Comparison of ENCODE assay signal across 2 cellular contexts in the genomic region with DNA sequence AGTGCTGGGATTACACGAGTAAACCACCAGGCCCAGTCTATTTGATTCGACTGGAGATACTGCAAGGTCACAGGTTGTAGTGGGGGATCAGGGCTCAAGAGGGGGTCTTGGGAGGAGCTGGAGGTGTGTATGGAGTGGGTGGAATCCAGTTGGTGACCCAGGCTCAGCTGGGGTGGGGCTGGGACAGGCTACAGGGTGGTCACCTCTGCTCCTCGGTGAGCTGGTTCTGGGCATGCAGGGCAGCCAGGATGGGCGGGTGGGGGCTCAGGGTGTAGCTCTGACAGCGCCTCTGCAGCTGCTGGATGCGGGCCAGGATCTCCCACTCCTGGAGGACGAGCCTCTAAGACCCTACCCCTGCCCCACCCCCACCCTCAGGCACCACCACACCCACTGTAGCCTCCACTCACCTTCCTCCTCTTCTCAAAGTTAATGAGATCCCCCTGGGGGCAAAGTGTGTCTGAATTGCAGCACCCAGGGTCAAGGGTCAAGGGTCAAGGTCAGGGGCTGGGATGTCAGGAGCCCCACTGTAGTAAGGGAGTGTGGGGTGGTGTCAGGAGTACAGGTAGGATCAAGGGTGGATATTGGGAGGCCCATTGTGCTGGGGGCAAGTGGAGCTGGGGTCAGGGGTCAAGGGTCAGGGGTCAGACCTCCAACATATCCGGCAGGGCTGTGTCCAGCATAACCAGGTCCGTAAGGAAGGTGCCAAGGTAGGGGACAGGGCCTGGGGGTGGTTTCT.
TF ChIP-seq lines count a peak whose summit lies in the region.

No MANE protein-coding gene starts in this region.

TF ChIP-seq in SK-N-SH treated with all-trans-retinoic acid at 6 μM for 48 hours, 23 proteins besides CTCF, POLR2A, EP300 and RAD21 (continued from another document):
- TF ChIP-seq, protein P1, sequence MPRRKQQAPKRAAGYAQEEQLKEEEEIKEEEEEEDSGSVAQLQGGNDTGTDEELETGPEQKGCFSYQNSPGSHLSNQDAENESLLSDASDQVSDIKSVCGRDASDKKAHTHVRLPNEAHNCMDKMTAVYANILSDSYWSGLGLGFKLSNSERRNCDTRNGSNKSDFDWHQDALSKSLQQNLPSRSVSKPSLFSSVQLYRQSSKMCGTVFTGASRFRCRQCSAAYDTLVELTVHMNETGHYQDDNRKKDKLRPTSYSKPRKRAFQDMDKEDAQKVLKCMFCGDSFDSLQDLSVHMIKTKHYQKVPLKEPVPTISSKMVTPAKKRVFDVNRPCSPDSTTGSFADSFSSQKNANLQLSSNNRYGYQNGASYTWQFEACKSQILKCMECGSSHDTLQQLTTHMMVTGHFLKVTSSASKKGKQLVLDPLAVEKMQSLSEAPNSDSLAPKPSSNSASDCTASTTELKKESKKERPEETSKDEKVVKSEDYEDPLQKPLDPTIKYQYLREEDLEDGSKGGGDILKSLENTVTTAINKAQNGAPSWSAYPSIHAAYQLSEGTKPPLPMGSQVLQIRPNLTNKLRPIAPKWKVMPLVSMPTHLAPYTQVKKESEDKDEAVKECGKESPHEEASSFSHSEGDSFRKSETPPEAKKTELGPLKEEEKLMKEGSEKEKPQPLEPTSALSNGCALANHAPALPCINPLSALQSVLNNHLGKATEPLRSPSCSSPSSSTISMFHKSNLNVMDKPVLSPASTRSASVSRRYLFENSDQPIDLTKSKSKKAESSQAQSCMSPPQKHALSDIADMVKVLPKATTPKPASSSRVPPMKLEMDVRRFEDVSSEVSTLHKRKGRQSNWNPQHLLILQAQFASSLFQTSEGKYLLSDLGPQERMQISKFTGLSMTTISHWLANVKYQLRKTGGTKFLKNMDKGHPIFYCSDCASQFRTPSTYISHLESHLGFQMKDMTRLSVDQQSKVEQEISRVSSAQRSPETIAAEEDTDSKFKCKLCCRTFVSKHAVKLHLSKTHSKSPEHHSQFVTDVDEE (CRISPR knock-in tag; IDR thresholded peaks at IDR 0.05): no peak
- TF ChIP-seq BACH2 (CRISPR knock-in tag; IDR thresholded peaks at IDR 0.05; ENCODE audit: borderline replicate concordance): no peak
- TF ChIP-seq PPARA (CRISPR knock-in tag; IDR thresholded peaks at IDR 0.05; ENCODE audit: borderline replicate concordance): no peak
- TF ChIP-seq ZNF8 (CRISPR knock-in tag; IDR thresholded peaks at IDR 0.05): no peak
- no peak for TF ChIP-seq GLIS3 (CRISPR knock-in tag; IDR thresholded peaks at IDR 0.05)
- TF ChIP-seq, protein P2, sequence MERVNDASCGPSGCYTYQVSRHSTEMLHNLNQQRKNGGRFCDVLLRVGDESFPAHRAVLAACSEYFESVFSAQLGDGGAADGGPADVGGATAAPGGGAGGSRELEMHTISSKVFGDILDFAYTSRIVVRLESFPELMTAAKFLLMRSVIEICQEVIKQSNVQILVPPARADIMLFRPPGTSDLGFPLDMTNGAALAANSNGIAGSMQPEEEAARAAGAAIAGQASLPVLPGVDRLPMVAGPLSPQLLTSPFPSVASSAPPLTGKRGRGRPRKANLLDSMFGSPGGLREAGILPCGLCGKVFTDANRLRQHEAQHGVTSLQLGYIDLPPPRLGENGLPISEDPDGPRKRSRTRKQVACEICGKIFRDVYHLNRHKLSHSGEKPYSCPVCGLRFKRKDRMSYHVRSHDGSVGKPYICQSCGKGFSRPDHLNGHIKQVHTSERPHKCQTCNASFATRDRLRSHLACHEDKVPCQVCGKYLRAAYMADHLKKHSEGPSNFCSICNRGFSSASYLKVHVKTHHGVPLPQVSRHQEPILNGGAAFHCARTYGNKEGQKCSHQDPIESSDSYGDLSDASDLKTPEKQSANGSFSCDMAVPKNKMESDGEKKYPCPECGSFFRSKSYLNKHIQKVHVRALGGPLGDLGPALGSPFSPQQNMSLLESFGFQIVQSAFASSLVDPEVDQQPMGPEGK (CRISPR knock-in tag; IDR thresholded peaks at IDR 0.05; ENCODE audit: borderline replicate concordance): no peak
- no peak for TF ChIP-seq ZNF70 (CRISPR knock-in tag; IDR thresholded peaks at IDR 0.05)
- no peak for TF ChIP-seq SNAI2 (CRISPR knock-in tag; IDR thresholded peaks at IDR 0.05)
- no peak for TF ChIP-seq ARNTL (CRISPR knock-in tag; IDR thresholded peaks at IDR 0.05; ENCODE audit: borderline replicate concordance, low read depth)

TF ChIP-seq in GM12878, 131 proteins besides CTCF, POLR2A, EP300 and RAD21 (continued from another document):
- TF ChIP-seq, protein P3, sequence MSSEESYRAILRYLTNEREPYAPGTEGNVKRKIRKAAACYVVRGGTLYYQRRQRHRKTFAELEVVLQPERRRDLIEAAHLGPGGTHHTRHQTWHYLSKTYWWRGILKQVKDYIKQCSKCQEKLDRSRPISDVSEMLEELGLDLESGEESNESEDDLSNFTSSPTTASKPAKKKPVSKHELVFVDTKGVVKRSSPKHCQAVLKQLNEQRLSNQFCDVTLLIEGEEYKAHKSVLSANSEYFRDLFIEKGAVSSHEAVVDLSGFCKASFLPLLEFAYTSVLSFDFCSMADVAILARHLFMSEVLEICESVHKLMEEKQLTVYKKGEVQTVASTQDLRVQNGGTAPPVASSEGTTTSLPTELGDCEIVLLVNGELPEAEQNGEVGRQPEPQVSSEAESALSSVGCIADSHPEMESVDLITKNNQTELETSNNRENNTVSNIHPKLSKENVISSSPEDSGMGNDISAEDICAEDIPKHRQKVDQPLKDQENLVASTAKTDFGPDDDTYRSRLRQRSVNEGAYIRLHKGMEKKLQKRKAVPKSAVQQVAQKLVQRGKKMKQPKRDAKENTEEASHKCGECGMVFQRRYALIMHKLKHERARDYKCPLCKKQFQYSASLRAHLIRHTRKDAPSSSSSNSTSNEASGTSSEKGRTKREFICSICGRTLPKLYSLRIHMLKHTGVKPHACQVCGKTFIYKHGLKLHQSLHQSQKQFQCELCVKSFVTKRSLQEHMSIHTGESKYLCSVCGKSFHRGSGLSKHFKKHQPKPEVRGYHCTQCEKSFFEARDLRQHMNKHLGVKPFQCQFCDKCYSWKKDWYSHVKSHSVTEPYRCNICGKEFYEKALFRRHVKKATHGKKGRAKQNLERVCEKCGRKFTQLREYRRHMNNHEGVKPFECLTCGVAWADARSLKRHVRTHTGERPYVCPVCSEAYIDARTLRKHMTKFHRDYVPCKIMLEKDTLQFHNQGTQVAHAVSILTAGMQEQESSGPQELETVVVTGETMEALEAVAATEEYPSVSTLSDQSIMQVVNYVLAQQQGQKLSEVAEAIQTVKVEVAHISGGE (CRISPR knock-in tag; IDR thresholded peaks at IDR 0.05): no peak
- TF ChIP-seq PAX5 (IDR thresholded peaks at IDR 0.05; ENCODE audit: borderline replicate concordance, low read depth, low read length) (no peak), MTA3 (IDR thresholded peaks at IDR 0.05; ENCODE audit: borderline replicate concordance, low read length) (no peak), YY1 (IDR thresholded peaks at IDR 0.05; ENCODE audit: low read depth, low read length) (no peak), JUND (IDR thresholded peaks at IDR 0.05; ENCODE audit: low read depth, low read length) (no peak), BCL11A (IDR thresholded peaks at IDR 0.05; ENCODE audit: low read depth, low read length) (no peak), TAF1 (IDR thresholded peaks at IDR 0.05; ENCODE audit: borderline replicate concordance, low read depth, low read length) (no peak), TCF3 (IDR thresholded peaks at IDR 0.05; ENCODE audit: borderline replicate concordance, insufficient read depth, low read depth, low read length) (no peak), NR2F1 (conservative IDR thresholded peaks at IDR 0.05) (peak; percentile 90), TBL1XR1 (IDR thresholded peaks at IDR 0.05; ENCODE audit: low read depth, low read length) (no peak), SMAD1 (IDR thresholded peaks at IDR 0.05; ENCODE audit: low read depth, partially characterized antibody) (no peak), NR2C2 (IDR thresholded peaks at IDR 0.05; ENCODE audit: borderline replicate concordance, control insufficient read depth, insufficient read length, low read depth) (peak; percentile 84), ESRRA (IDR thresholded peaks at IDR 0.05; ENCODE audit: low read length) (no peak), LARP7 (IDR thresholded peaks at IDR 0.05) (no peak), BRCA1 (IDR thresholded peaks at IDR 0.05; ENCODE audit: low read depth, low read length) (no peak), CREB1 (IDR thresholded peaks at IDR 0.05; ENCODE audit: low read depth) (no peak)
- TF ChIP-seq, protein P4, sequence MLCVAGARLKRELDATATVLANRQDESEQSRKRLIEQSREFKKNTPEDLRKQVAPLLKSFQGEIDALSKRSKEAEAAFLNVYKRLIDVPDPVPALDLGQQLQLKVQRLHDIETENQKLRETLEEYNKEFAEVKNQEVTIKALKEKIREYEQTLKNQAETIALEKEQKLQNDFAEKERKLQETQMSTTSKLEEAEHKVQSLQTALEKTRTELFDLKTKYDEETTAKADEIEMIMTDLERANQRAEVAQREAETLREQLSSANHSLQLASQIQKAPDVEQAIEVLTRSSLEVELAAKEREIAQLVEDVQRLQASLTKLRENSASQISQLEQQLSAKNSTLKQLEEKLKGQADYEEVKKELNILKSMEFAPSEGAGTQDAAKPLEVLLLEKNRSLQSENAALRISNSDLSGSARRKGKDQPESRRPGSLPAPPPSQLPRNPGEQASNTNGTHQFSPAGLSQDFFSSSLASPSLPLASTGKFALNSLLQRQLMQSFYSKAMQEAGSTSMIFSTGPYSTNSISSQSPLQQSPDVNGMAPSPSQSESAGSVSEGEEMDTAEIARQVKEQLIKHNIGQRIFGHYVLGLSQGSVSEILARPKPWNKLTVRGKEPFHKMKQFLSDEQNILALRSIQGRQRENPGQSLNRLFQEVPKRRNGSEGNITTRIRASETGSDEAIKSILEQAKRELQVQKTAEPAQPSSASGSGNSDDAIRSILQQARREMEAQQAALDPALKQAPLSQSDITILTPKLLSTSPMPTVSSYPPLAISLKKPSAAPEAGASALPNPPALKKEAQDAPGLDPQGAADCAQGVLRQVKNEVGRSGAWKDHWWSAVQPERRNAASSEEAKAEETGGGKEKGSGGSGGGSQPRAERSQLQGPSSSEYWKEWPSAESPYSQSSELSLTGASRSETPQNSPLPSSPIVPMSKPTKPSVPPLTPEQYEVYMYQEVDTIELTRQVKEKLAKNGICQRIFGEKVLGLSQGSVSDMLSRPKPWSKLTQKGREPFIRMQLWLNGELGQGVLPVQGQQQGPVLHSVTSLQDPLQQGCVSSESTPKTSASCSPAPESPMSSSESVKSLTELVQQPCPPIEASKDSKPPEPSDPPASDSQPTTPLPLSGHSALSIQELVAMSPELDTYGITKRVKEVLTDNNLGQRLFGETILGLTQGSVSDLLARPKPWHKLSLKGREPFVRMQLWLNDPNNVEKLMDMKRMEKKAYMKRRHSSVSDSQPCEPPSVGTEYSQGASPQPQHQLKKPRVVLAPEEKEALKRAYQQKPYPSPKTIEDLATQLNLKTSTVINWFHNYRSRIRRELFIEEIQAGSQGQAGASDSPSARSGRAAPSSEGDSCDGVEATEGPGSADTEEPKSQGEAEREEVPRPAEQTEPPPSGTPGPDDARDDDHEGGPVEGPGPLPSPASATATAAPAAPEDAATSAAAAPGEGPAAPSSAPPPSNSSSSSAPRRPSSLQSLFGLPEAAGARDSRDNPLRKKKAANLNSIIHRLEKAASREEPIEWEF (IDR thresholded peaks at IDR 0.05; ENCODE audit: insufficient replicate concordance, low read depth, low read length): no peak
TF ChIP-seq in GM12878: peak in this region for 3.
